18 cellular contexts compared by ENCODE assay signal in the genomic region with DNA sequence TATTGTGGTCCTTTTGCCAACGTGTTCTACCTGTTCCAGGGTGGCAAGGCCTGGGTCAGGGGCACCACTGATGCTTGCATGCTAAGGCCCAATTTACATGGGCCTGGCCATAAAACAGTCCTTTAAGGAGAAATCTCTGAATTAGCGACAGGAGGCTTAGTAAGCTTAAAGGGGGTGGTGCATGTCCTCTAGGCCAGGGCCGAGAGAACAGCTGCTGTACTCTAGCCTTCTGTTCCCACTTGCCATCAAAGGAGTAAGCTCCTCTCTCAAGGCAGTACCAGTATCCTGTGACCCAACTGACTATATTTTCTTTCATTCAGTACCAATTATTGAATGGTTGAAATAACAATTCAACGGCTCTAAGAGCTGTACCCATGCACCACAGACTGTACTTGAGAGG.
DNase-seq lines count a peak whose midpoint lies in the region; FAIRE-seq and TF ChIP-seq lines count a peak whose summit lies in the region.
"Had no signal": no experiment of that assay in that cellular context is flagged by ENCODE, and none has a peak within 500 bp of the region (broad histone marks: within the 10 kb centered on the region; RNA-seq: fewer than 3 reads in every experiment).

No MANE protein-coding gene starts in this region.

- no peaks in the 10 kb centered on the region for H3K36me3 ChIP-seq in endodermal cell (ENCODE audit: control insufficient read depth, insufficient read depth, low read length)

- no peak overlapping the region for H3K9ac ChIP-seq in endodermal cell (ENCODE audit: extremely low read depth, low read length, poor library complexity, severe bottlenecking)

- H3K27me3 Mint-ChIP-seq in endodermal cell (ENCODE audit: insufficient read depth) = peaks cover 57% of the 10 kb centered on the region

- no peaks in the 10 kb centered on the region for H3K4me1 ChIP-seq in endodermal cell (ENCODE audit: control insufficient read depth, insufficient read depth, low read length)

- TF ChIP-seq POLR2A in H54 (IDR thresholded peaks at IDR 0.05; ENCODE audit: low read depth, low read length) = no peak

- no peak overlapping the region for H3K4me3 Mint-ChIP-seq in endodermal cell
- H3K4me3 Mint-ChIP-seq: CD4-positive, alpha-beta memory T cell had no signal

- peaks cover 3% of the 10 kb centered on the region for H3K9me3 Mint-ChIP-seq in endodermal cell
- H3K9me3 Mint-ChIP-seq: CD4-positive, alpha-beta memory T cell had no signal

- no peaks in the 10 kb centered on the region for H3K9me3 ChIP-seq in endodermal cell (ENCODE audit: control insufficient read depth, low read length)

- H3K4me3 ChIP-seq in GM12864 (ENCODE audit: low read depth, low read length) = no peak overlapping the region
- H3K4me3 ChIP-seq in endodermal cell (ENCODE audit: low read length) = no peak overlapping the region

- H3K27ac ChIP-seq in endodermal cell (ENCODE audit: low read depth, low read length) = no peak overlapping the region

- peaks cover 42% of the 10 kb centered on the region for H3K4me1 Mint-ChIP-seq in endodermal cell
- H3K4me1 Mint-ChIP-seq: CD4-positive, alpha-beta memory T cell had no signal

- TF ChIP-seq CTCF in GM12864 (IDR thresholded peaks at IDR 0.05; ENCODE audit: low read depth, low read length, missing control alignments) (peak; percentile 0), endodermal cell (conservative IDR thresholded peaks at IDR 0.05) (no peak)

- H3K27me3 ChIP-seq in endodermal cell (ENCODE audit: control insufficient read depth, insufficient read depth, low read length, poor library complexity, severe bottlenecking) = peaks cover 57% of the 10 kb centered on the region

- H3K27ac Mint-ChIP-seq in endodermal cell = no peak overlapping the region
- H3K27ac Mint-ChIP-seq: CD4-positive, alpha-beta memory T cell had no signal

- FAIRE-seq in H54 (lab: Jason Lieb, UNC) = no peak
- FAIRE-seq: GM12892 had no signal

- no peak for DNase-seq in GM12864 (ENCODE audit: low read depth)
- DNase-seq in NCI-H524 (lab: John Stamatoyannopoulos, UW) = peak; percentile 66 to 90
- DNase-seq in NCI-H82 treated with DMSO at 0.1 percent for 48 hours (lab: John Stamatoyannopoulos, UW; ENCODE audit: unreplicated experiment) = peak; percentile 41
- DNase-seq in endodermal cell = peak; percentile 40
- no peak for DNase-seq in NCI-H128 (lab: John Stamatoyannopoulos, UW; ENCODE audit: unreplicated experiment)
- DNase-seq in occipital lobe (lab: John Stamatoyannopoulos, UW) = no peak
- DNase-seq in H54 (ENCODE audit: insufficient read length, low spot score) = no peak
- DNase-seq in NOMO-1 treated with DMSO at 0.1 percent for 48 hours (lab: John Stamatoyannopoulos, UW; ENCODE audit: unreplicated experiment) = no peak
- DNase-seq: C1 segment of cervical spinal cord; Calu3; CD4-positive, alpha-beta memory T cell; COR-L47; DMS79; GF-D8; GOT3; H7; HCEC 1CT had no signal

- no peaks in the 10 kb centered on the region for H3K36me3 Mint-ChIP-seq in endodermal cell (ENCODE audit: low read depth)
- H3K36me3 Mint-ChIP-seq: CD4-positive, alpha-beta memory T cell had no signal

- WGBS in endodermal cell (ENCODE audit: insufficient coverage in 1 of 2, insufficient read length in 1 of 2), 2 experiments = 84 to 95% methylated on average over 3 to 4 of the region's 4 CpGs

Comparison
In these comparisons a context has a peak if more than half of its experiments do, and no peak if none do; other contexts are left out.
1. DNase-seq: peak in NCI-H524 (2 of 2), NCI-H82 treated with DMSO at 0.1 percent for 48 hours (single experiment) and endodermal cell (single experiment); none in GM12864 (single experiment), NCI-H128 (single experiment), occipital lobe (single experiment), H54 (single experiment) and NOMO-1 treated with DMSO at 0.1 percent for 48 hours (single experiment).